Comparison of ENCODE assay signal across 1 cellular context in the genomic region with DNA sequence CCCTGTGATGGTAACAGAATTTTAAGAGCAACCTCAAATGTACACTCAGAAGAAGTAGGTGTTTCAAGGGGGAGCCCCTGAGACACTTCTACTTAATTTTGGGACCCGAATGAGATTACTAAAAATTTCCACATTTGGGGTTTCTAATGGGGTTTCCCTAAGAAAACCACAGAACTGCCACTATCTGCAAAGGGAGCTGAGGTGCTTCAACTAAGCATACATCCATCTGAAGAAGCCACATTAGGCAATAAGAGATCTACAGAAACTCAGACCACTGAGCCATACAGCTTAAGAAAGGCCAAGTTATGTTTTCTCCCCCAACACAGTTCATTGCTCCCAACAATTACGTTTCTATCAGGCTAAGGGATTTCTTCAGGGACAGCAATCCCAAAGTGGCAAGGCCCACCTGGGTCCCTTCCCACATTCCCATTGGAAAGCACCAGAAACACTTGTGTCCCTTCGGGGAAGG.
TF ChIP-seq lines count a peak whose summit lies in the region.

No MANE protein-coding gene starts in this region.

TF ChIP-seq in HepG2, 621 proteins besides CTCF, POLR2A, EP300 and RAD21 (continues in another document):
- TF ChIP-seq ZSCAN29 (CRISPR knock-in tag; conservative IDR thresholded peaks at IDR 0.05) (no peak), TRIM24 (CRISPR knock-in tag; IDR thresholded peaks at IDR 0.05) (no peak), SSRP1 (CRISPR knock-in tag; IDR thresholded peaks at IDR 0.05) (peak; percentile 95; the same call in 1 of the 2 replicates), IRF2 (CRISPR knock-in tag; IDR thresholded peaks at IDR 0.05) (no peak), TOPORS (CRISPR knock-in tag; IDR thresholded peaks at IDR 0.05) (no peak), ZNF136 (CRISPR knock-in tag; IDR thresholded peaks at IDR 0.05; ENCODE audit: low read depth) (no peak), HNF4G (IDR thresholded peaks at IDR 0.05; ENCODE audit: borderline replicate concordance, low read depth, low read length) (no peak), HNF4G (CRISPR knock-in tag; IDR thresholded peaks at IDR 0.05; ENCODE audit: borderline replicate concordance, low read depth) (no peak), ZSCAN30 (CRISPR knock-in tag; IDR thresholded peaks at IDR 0.05) (0 out of 2 replicates have a peak, but pooled peaks have one; percentile 70), TBP (CRISPR knock-in tag; IDR thresholded peaks at IDR 0.05) (no peak), ZNF607 (CRISPR knock-in tag; IDR thresholded peaks at IDR 0.05; ENCODE audit: borderline replicate concordance) (no peak), JARID2 (CRISPR knock-in tag; IDR thresholded peaks at IDR 0.05; ENCODE audit: insufficient replicate concordance) (no peak), POLR2AphosphoS5 (IDR thresholded peaks at IDR 0.05; ENCODE audit: low read depth, low read length) (peak; percentile 43; the same call in 1 of the 2 replicates), SNRNP70 (IDR thresholded peaks at IDR 0.05; ENCODE audit: low read depth, low read length) (no peak), PRDM10 (CRISPR knock-in tag; IDR thresholded peaks at IDR 0.05; ENCODE audit: low read depth) (no peak), ZFP62 (CRISPR knock-in tag; IDR thresholded peaks at IDR 0.05) (no peak), RFX3 (CRISPR knock-in tag; IDR thresholded peaks at IDR 0.05) (no peak), TGIF2 (CRISPR knock-in tag; IDR thresholded peaks at IDR 0.05) (no peak), DNMT3B (CRISPR knock-in tag; conservative IDR thresholded peaks at IDR 0.05) (peak; percentile 70; the same call in 1 of the 2 replicates), ZNF160 (CRISPR knock-in tag; IDR thresholded peaks at IDR 0.05) (no peak), KAT2B (IDR thresholded peaks at IDR 0.05; ENCODE audit: borderline replicate concordance, low read depth, low read length) (no peak), ZNF124 (CRISPR knock-in tag; IDR thresholded peaks at IDR 0.05) (no peak), RBFOX2 (IDR thresholded peaks at IDR 0.05; ENCODE audit: low read depth, low read length) (peak; percentile 81), ZBTB43 (CRISPR knock-in tag; conservative IDR thresholded peaks at IDR 0.05) (no peak), NFKBIZ (CRISPR knock-in tag; IDR thresholded peaks at IDR 0.05) (0 out of 2 replicates have a peak, but pooled peaks have one; percentile 23), REPIN1 (CRISPR knock-in tag; IDR thresholded peaks at IDR 0.05; ENCODE audit: borderline replicate concordance, low read depth) (0 out of 2 replicates have a peak, but pooled peaks have one; percentile 37), ZNF709 (CRISPR knock-in tag; IDR thresholded peaks at IDR 0.05) (peak; percentile 57; the same call in 1 of the 2 replicates), ZFP36L2 (CRISPR knock-in tag; IDR thresholded peaks at IDR 0.05) (no peak), ZNF142 (CRISPR knock-in tag; IDR thresholded peaks at IDR 0.05) (no peak), ZNF749 (CRISPR knock-in tag; IDR thresholded peaks at IDR 0.05; ENCODE audit: borderline replicate concordance) (no peak), ZNF207 (IDR thresholded peaks at IDR 0.05; ENCODE audit: borderline replicate concordance) (no peak), PRMT3 (CRISPR knock-in tag; IDR thresholded peaks at IDR 0.05; ENCODE audit: borderline replicate concordance, low read depth) (no peak), SMC3 (IDR thresholded peaks at IDR 0.05; ENCODE audit: low read length) (peak; percentile 1; the same call in 1 of the 2 replicates), ZNF263 (CRISPR knock-in tag; IDR thresholded peaks at IDR 0.05) (no peak), FOXA3 (CRISPR knock-in tag; IDR thresholded peaks at IDR 0.05) (no peak), JUND (CRISPR knock-in tag; IDR thresholded peaks at IDR 0.05) (no peak), MEF2D (CRISPR knock-in tag; IDR thresholded peaks at IDR 0.05) (no peak), FOSL1 (CRISPR knock-in tag; IDR thresholded peaks at IDR 0.05; ENCODE audit: borderline replicate concordance) (no peak), ZNF17 (CRISPR knock-in tag; IDR thresholded peaks at IDR 0.05) (peak; percentile 33; the same call in 1 of the 2 replicates)
- TF ChIP-seq, protein P1, sequence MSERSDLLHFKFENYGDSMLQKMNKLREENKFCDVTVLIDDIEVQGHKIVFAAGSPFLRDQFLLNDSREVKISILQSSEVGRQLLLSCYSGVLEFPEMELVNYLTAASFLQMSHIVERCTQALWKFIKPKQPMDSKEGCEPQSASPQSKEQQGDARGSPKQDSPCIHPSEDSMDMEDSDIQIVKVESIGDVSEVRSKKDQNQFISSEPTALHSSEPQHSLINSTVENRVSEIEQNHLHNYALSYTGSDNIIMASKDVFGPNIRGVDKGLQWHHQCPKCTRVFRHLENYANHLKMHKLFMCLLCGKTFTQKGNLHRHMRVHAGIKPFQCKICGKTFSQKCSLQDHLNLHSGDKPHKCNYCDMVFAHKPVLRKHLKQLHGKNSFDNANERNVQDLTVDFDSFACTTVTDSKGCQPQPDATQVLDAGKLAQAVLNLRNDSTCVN (CRISPR knock-in tag; IDR thresholded peaks at IDR 0.05; ENCODE audit: borderline replicate concordance), result no peak
- TF ChIP-seq, protein P2, sequence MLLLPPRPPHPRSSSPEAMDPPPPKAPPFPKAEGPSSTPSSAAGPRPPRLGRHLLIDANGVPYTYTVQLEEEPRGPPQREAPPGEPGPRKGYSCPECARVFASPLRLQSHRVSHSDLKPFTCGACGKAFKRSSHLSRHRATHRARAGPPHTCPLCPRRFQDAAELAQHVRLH (CRISPR knock-in tag; IDR thresholded peaks at IDR 0.05; ENCODE audit: borderline replicate concordance, low read depth), result no peak
- TF ChIP-seq, protein P3, sequence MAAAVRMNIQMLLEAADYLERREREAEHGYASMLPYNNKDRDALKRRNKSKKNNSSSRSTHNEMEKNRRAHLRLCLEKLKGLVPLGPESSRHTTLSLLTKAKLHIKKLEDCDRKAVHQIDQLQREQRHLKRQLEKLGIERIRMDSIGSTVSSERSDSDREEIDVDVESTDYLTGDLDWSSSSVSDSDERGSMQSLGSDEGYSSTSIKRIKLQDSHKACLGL (CRISPR knock-in tag; IDR thresholded peaks at IDR 0.05), result no peak
- TF ChIP-seq, protein P4, sequence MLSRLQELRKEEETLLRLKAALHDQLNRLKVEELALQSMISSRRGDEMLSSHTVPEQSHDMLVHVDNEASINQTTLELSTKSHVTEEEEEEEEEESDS (CRISPR knock-in tag; IDR thresholded peaks at IDR 0.05; ENCODE audit: borderline replicate concordance), result no peak
- TF ChIP-seq, protein P5, sequence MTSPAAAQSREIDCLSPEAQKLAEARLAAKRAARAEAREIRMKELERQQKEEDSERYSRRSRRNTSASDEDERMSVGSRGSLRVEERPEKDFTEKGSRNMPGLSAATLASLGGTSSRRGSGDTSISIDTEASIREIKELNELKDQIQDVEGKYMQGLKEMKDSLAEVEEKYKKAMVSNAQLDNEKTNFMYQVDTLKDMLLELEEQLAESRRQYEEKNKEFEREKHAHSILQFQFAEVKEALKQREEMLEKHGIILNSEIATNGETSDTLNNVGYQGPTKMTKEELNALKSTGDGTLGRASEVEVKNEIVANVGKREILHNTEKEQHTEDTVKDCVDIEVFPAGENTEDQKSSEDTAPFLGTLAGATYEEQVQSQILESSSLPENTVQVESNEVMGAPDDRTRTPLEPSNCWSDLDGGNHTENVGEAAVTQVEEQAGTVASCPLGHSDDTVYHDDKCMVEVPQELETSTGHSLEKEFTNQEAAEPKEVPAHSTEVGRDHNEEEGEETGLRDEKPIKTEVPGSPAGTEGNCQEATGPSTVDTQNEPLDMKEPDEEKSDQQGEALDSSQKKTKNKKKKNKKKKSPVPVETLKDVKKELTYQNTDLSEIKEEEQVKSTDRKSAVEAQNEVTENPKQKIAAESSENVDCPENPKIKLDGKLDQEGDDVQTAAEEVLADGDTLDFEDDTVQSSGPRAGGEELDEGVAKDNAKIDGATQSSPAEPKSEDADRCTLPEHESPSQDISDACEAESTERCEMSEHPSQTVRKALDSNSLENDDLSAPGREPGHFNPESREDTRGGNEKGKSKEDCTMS (CRISPR knock-in tag; conservative IDR thresholded peaks at IDR 0.05), result no peak
- TF ChIP-seq, protein P6, sequence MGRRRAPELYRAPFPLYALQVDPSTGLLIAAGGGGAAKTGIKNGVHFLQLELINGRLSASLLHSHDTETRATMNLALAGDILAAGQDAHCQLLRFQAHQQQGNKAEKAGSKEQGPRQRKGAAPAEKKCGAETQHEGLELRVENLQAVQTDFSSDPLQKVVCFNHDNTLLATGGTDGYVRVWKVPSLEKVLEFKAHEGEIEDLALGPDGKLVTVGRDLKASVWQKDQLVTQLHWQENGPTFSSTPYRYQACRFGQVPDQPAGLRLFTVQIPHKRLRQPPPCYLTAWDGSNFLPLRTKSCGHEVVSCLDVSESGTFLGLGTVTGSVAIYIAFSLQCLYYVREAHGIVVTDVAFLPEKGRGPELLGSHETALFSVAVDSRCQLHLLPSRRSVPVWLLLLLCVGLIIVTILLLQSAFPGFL (CRISPR knock-in tag; IDR thresholded peaks at IDR 0.05), result no peak
- TF ChIP-seq, protein P7, sequence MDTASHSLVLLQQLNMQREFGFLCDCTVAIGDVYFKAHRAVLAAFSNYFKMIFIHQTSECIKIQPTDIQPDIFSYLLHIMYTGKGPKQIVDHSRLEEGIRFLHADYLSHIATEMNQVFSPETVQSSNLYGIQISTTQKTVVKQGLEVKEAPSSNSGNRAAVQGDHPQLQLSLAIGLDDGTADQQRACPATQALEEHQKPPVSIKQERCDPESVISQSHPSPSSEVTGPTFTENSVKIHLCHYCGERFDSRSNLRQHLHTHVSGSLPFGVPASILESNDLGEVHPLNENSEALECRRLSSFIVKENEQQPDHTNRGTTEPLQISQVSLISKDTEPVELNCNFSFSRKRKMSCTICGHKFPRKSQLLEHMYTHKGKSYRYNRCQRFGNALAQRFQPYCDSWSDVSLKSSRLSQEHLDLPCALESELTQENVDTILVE (CRISPR knock-in tag; IDR thresholded peaks at IDR 0.05), result no peak
